10 cellular contexts compared by ENCODE assay signal in genomic region chr2:71742953-71743601, GRCh38.
A peak's percentile ranks its signal among the peaks of the same experiment; 100 is the strongest.
DNase-seq lines count a peak whose midpoint lies in the region; FAIRE-seq and TF ChIP-seq lines count a peak whose summit lies in the region.
"Had no signal": no experiment of that assay in that cellular context is flagged by ENCODE, and none has a peak within 500 bp of the region (broad histone marks: within the 10 kb centered on the region; RNA-seq: fewer than 3 reads in every experiment).

No MANE protein-coding gene starts in this region.

- H3K79me2 ChIP-seq in mammary epithelial cell (ENCODE audit: insufficient read depth, low read length): no peaks in the 10 kb centered on the region

- peaks cover 28% of the 10 kb centered on the region for H3K4me1 ChIP-seq in mammary epithelial cell (ENCODE audit: insufficient read depth, low read length)

- in situ Hi-C loops in mammary epithelial cell (cut with MboI; ENCODE audit: low sequenced_read_pairs in 2 of 2): no loop called here

- H2AFZ ChIP-seq in mammary epithelial cell (ENCODE audit: low read depth, low read length): no peak overlapping the region

- no peak for FAIRE-seq in urothelium cell line (lab: Jason Lieb, UNC)
- FAIRE-seq: endometrium had no signal

- no peaks in the 10 kb centered on the region for H3K27me3 Mint-ChIP-seq in activated CD4-positive, alpha-beta T cell treated with anti-CD3 and anti-CD28 coated beads, Interleukin-2, amount 10 ng/mL, durations not matched to agents 24 days and 14 days

- no peaks in the 10 kb centered on the region for H4K20me1 ChIP-seq in mammary epithelial cell (ENCODE audit: insufficient read depth, low read length)

- H3K27me3 ChIP-seq in mammary epithelial cell (ENCODE audit: insufficient read depth, low read length): no peaks in the 10 kb centered on the region

- H3K4me3 ChIP-seq in mammary epithelial cell (replicated peaks in 1 of 3; ENCODE audit: insufficient read depth in 1 of 3, low read depth in 2 of 3, low read length in 3 of 3): no peak overlapping the region
- no peak overlapping the region for H3K4me3 ChIP-seq in lower leg skin (ENCODE audit: low read depth, poor library complexity, severe bottlenecking)

- no peaks in the 10 kb centered on the region for H3K36me3 Mint-ChIP-seq in activated CD4-positive, alpha-beta T cell treated with anti-CD3 and anti-CD28 coated beads, Interleukin-2, amount 10 ng/mL, durations not matched to agents 24 days and 14 days (ENCODE audit: low read depth)

- peak overlapping the region; percentile 42 for H3K4me2 ChIP-seq in mammary epithelial cell (ENCODE audit: insufficient read depth, low read depth, low read length)

- H3K9me3 Mint-ChIP-seq in activated CD4-positive, alpha-beta T cell treated with anti-CD3 and anti-CD28 coated beads, Interleukin-2, amount 10 ng/mL, durations not matched to agents 24 days and 14 days: no peaks in the 10 kb centered on the region

- TF ChIP-seq POLR2A in lower leg skin (IDR thresholded peaks at IDR 0.05): no peak

- H3K27ac Mint-ChIP-seq in activated CD4-positive, alpha-beta T cell treated with anti-CD3 and anti-CD28 coated beads, Interleukin-2, amount 10 ng/mL, durations not matched to agents 24 days and 14 days: no peak overlapping the region
- H3K27ac Mint-ChIP-seq: B cell had no signal

- dilution Hi-C loops in mammary epithelial cell (cut with HindIII; ENCODE audit: low sequenced_read_pairs): no loop called here

- no TSS peak for BruUV-seq in mammary epithelial cell (replicated peaks; lab: Mats Ljungman, UMichigan)

- intact Hi-C loops in mammary epithelial cell (cut with micrococcal nuclease): no loop called here
- intact Hi-C loops in lower leg skin (cut with DNase I; ENCODE audit: low total_unique reads): no loop called here
- intact Hi-C loops in activated CD4-positive, alpha-beta T cell treated with anti-CD3 and anti-CD28 coated beads, Interleukin-2, amount 10 ng/mL, durations not matched to agents 24 days and 14 days (cut with micrococcal nuclease): no loop called here

- no peak overlapping the region for H3K9ac ChIP-seq in mammary epithelial cell (ENCODE audit: insufficient read depth, low read length)

- H3K9me3 ChIP-seq in mammary epithelial cell (replicated peaks; ENCODE audit: insufficient read depth, low read length): no peaks in the 10 kb centered on the region

- 47% methylated on average over 13 of the region's 16 CpGs for WGBS in mammary epithelial cell (ENCODE audit: low coverage, missing lambda C conversion rate)
- 47 to 59% methylated on average over 16 of the region's 16 CpGs for WGBS in lower leg skin, 2 donors

- CTCF ChIA-PET in mammary epithelial cell (lab: Charles Lee; ENCODE audit: low non-redundant PET): no interaction called here

- no peaks in the 10 kb centered on the region for H3K4me1 Mint-ChIP-seq in activated CD4-positive, alpha-beta T cell treated with anti-CD3 and anti-CD28 coated beads, Interleukin-2, amount 10 ng/mL, durations not matched to agents 24 days and 14 days
- H3K4me1 Mint-ChIP-seq: B cell had no signal

- no peaks in the 10 kb centered on the region for H3K36me3 ChIP-seq in mammary epithelial cell (ENCODE audit: insufficient read depth, low read length)

- no peak overlapping the region for H3K4me3 Mint-ChIP-seq in activated CD4-positive, alpha-beta T cell treated with anti-CD3 and anti-CD28 coated beads, Interleukin-2, amount 10 ng/mL, durations not matched to agents 24 days and 14 days
- H3K4me3 Mint-ChIP-seq: B cell had no signal

- no peak overlapping the region for H3K27ac ChIP-seq in mammary epithelial cell (ENCODE audit: insufficient read depth, low read depth, low read length)

- peak; percentile 50 for DNase-seq in NK-92 treated with Interleukin-12 subunit alpha and Interleukin-12 subunit beta, amount 100 ng/mL, for 24 hours (lab: John Stamatoyannopoulos, UW)
- DNase-seq in NK-92 (lab: John Stamatoyannopoulos, UW; ENCODE audit: unreplicated experiment): no peak
- peak; percentile 80 for DNase-seq in mammary epithelial cell
- peak; percentile 87 to 91 for DNase-seq in lower leg skin (ENCODE audit: low spot score in 2 of 2)
- peak; percentile 93 for DNase-seq in urothelium cell line (ENCODE audit: low spot score)
- no peak for DNase-seq in DMS153 treated with DMSO at 0.1 percent for 48 hours (lab: John Stamatoyannopoulos, UW; ENCODE audit: unreplicated experiment)
- DNase-seq in GM19238 (ENCODE audit: insufficient read length, low spot score): no peak
- DNase-seq in activated CD4-positive, alpha-beta T cell treated with anti-CD3 and anti-CD28 coated beads, Interleukin-2, amount 10 ng/mL, durations not matched to agents 24 days and 14 days: no peak

- TF ChIP-seq CTCF in mammary epithelial cell (conservative IDR thresholded peaks at IDR 0.05 in 1 of 2, IDR thresholded peaks at IDR 0.05 in 1 of 2; ENCODE audit: extremely low read depth in 1 of 2, insufficient read depth in 1 of 2, low read depth in 1 of 2, low read length in 2 of 2): no peak
- TF ChIP-seq CTCF in lower leg skin (IDR thresholded peaks at IDR 0.05): no peak

Comparison
In these comparisons a context has a peak if more than half of its experiments do, and no peak if none do; other contexts are left out.
1. DNase-seq: peak in NK-92 treated with Interleukin-12 subunit alpha and Interleukin-12 subunit beta, amount 100 ng/mL, for 24 hours (single experiment), mammary epithelial cell (single experiment), lower leg skin (2 of 2) and urothelium cell line (single experiment); none in NK-92 (single experiment), DMS153 treated with DMSO at 0.1 percent for 48 hours (single experiment), GM19238 (single experiment) and activated CD4-positive, alpha-beta T cell treated with anti-CD3 and anti-CD28 coated beads, Interleukin-2, amount 10 ng/mL, durations not matched to agents 24 days and 14 days (single experiment).